1 cellular context compared by ENCODE assay signal in genomic region chr6:75842732-75843131, GRCh38.
TF ChIP-seq lines count a peak whose summit lies in the region.

No MANE protein-coding gene starts in this region.

TF ChIP-seq in liver, 16 proteins besides CTCF, POLR2A, EP300 and RAD21 (continued from another document):
- TF ChIP-seq, protein P1, sequence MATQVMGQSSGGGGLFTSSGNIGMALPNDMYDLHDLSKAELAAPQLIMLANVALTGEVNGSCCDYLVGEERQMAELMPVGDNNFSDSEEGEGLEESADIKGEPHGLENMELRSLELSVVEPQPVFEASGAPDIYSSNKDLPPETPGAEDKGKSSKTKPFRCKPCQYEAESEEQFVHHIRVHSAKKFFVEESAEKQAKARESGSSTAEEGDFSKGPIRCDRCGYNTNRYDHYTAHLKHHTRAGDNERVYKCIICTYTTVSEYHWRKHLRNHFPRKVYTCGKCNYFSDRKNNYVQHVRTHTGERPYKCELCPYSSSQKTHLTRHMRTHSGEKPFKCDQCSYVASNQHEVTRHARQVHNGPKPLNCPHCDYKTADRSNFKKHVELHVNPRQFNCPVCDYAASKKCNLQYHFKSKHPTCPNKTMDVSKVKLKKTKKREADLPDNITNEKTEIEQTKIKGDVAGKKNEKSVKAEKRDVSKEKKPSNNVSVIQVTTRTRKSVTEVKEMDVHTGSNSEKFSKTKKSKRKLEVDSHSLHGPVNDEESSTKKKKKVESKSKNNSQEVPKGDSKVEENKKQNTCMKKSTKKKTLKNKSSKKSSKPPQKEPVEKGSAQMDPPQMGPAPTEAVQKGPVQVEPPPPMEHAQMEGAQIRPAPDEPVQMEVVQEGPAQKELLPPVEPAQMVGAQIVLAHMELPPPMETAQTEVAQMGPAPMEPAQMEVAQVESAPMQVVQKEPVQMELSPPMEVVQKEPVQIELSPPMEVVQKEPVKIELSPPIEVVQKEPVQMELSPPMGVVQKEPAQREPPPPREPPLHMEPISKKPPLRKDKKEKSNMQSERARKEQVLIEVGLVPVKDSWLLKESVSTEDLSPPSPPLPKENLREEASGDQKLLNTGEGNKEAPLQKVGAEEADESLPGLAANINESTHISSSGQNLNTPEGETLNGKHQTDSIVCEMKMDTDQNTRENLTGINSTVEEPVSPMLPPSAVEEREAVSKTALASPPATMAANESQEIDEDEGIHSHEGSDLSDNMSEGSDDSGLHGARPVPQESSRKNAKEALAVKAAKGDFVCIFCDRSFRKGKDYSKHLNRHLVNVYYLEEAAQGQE (IDR thresholded peaks at IDR 0.05), result no peak
TF ChIP-seq in liver: peak in this region for 2.
